In genomic region chr20:50292324-50293243, GRCh38 we compare ENCODE assay signal across 1 cellular context.
TF ChIP-seq lines count a peak whose summit lies in the region.

No MANE protein-coding gene starts in this region.

TF ChIP-seq in K562, 482 proteins besides CTCF, POLR2A, EP300 and RAD21 (continued from another document and continues in another):
- peak; percentile 48; the same call in 1 of the 2 replicates for TF ChIP-seq TGIF2 (CRISPR knock-in tag; IDR thresholded peaks at IDR 0.05)
- no peak for TF ChIP-seq CEBPB (tag; IDR thresholded peaks at IDR 0.05)
- TF ChIP-seq FUS (optimal IDR thresholded peaks at IDR 0.05; ENCODE audit: low read depth, low read length): no peak
- peak; percentile 55; the same call in 1 of the 2 replicates for TF ChIP-seq ZBTB1 (CRISPR knock-in tag; IDR thresholded peaks at IDR 0.05; ENCODE audit: borderline replicate concordance, low read depth)
- peak; percentile 68; the same call in 1 of the 2 replicates for TF ChIP-seq ETV5 (CRISPR knock-in tag; IDR thresholded peaks at IDR 0.05; ENCODE audit: low read depth)
- TF ChIP-seq DPF2 (IDR thresholded peaks at IDR 0.05): peak; percentile 98
- TF ChIP-seq, protein P1, sequence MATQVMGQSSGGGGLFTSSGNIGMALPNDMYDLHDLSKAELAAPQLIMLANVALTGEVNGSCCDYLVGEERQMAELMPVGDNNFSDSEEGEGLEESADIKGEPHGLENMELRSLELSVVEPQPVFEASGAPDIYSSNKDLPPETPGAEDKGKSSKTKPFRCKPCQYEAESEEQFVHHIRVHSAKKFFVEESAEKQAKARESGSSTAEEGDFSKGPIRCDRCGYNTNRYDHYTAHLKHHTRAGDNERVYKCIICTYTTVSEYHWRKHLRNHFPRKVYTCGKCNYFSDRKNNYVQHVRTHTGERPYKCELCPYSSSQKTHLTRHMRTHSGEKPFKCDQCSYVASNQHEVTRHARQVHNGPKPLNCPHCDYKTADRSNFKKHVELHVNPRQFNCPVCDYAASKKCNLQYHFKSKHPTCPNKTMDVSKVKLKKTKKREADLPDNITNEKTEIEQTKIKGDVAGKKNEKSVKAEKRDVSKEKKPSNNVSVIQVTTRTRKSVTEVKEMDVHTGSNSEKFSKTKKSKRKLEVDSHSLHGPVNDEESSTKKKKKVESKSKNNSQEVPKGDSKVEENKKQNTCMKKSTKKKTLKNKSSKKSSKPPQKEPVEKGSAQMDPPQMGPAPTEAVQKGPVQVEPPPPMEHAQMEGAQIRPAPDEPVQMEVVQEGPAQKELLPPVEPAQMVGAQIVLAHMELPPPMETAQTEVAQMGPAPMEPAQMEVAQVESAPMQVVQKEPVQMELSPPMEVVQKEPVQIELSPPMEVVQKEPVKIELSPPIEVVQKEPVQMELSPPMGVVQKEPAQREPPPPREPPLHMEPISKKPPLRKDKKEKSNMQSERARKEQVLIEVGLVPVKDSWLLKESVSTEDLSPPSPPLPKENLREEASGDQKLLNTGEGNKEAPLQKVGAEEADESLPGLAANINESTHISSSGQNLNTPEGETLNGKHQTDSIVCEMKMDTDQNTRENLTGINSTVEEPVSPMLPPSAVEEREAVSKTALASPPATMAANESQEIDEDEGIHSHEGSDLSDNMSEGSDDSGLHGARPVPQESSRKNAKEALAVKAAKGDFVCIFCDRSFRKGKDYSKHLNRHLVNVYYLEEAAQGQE (CRISPR knock-in tag; IDR thresholded peaks at IDR 0.05; ENCODE audit: low read depth): no peak
- TF ChIP-seq SLC30A9 (CRISPR knock-in tag; IDR thresholded peaks at IDR 0.05): no peak
- TF ChIP-seq BRCA1 (IDR thresholded peaks at IDR 0.05): no peak
- TF ChIP-seq BRCA1 (CRISPR knock-in tag; IDR thresholded peaks at IDR 0.05): no peak
- TF ChIP-seq GATA2 (CRISPR knock-in tag; IDR thresholded peaks at IDR 0.05): no peak
- peak; percentile 32; the same call in 1 of the 2 replicates for TF ChIP-seq HLTF (IDR thresholded peaks at IDR 0.05)
- TF ChIP-seq HDAC2 (IDR thresholded peaks at IDR 0.05): peak; percentile 98
- no peak for TF ChIP-seq ZNF507 (tag; conservative IDR thresholded peaks at IDR 0.05)
- peak; percentile 70 for TF ChIP-seq ESRRA (IDR thresholded peaks at IDR 0.05; ENCODE audit: borderline replicate concordance, low read depth)
- TF ChIP-seq, protein P2, sequence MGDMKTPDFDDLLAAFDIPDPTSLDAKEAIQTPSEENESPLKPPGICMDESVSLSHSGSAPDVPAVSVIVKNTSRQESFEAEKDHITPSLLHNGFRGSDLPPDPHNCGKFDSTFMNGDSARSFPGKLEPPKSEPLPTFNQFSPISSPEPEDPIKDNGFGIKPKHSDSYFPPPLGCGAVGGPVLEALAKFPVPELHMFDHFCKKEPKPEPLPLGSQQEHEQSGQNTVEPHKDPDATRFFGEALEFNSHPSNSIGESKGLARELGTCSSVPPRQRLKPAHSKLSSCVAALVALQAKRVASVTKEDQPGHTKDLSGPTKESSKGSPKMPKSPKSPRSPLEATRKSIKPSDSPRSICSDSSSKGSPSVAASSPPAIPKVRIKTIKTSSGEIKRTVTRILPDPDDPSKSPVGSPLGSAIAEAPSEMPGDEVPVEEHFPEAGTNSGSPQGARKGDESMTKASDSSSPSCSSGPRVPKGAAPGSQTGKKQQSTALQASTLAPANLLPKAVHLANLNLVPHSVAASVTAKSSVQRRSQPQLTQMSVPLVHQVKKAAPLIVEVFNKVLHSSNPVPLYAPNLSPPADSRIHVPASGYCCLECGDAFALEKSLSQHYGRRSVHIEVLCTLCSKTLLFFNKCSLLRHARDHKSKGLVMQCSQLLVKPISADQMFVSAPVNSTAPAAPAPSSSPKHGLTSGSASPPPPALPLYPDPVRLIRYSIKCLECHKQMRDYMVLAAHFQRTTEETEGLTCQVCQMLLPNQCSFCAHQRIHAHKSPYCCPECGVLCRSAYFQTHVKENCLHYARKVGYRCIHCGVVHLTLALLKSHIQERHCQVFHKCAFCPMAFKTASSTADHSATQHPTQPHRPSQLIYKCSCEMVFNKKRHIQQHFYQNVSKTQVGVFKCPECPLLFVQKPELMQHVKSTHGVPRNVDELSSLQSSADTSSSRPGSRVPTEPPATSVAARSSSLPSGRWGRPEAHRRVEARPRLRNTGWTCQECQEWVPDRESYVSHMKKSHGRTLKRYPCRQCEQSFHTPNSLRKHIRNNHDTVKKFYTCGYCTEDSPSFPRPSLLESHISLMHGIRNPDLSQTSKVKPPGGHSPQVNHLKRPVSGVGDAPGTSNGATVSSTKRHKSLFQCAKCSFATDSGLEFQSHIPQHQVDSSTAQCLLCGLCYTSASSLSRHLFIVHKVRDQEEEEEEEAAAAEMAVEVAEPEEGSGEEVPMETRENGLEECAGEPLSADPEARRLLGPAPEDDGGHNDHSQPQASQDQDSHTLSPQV (IDR thresholded peaks at IDR 0.05): peak; percentile 95
- TF ChIP-seq, protein P3, sequence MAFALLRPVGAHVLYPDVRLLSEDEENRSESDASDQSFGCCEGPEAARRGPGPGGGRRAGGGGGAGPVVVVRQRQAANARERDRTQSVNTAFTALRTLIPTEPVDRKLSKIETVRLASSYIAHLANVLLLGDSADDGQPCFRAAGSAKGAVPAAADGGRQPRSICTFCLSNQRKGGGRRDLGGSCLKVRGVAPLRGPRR (CRISPR knock-in tag; IDR thresholded peaks at IDR 0.05): no peak
- no peak for TF ChIP-seq E2F5 (CRISPR knock-in tag; IDR thresholded peaks at IDR 0.05)
- TF ChIP-seq, protein P4, sequence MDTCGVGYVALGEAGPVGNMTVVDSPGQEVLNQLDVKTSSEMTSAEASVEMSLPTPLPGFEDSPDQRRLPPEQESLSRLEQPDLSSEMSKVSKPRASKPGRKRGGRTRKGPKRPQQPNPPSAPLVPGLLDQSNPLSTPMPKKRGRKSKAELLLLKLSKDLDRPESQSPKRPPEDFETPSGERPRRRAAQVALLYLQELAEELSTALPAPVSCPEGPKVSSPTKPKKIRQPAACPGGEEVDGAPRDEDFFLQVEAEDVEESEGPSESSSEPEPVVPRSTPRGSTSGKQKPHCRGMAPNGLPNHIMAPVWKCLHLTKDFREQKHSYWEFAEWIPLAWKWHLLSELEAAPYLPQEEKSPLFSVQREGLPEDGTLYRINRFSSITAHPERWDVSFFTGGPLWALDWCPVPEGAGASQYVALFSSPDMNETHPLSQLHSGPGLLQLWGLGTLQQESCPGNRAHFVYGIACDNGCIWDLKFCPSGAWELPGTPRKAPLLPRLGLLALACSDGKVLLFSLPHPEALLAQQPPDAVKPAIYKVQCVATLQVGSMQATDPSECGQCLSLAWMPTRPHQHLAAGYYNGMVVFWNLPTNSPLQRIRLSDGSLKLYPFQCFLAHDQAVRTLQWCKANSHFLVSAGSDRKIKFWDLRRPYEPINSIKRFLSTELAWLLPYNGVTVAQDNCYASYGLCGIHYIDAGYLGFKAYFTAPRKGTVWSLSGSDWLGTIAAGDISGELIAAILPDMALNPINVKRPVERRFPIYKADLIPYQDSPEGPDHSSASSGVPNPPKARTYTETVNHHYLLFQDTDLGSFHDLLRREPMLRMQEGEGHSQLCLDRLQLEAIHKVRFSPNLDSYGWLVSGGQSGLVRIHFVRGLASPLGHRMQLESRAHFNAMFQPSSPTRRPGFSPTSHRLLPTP (IDR thresholded peaks at IDR 0.05; ENCODE audit: borderline replicate concordance, extremely low read depth, insufficient read length): no peak
- peak; percentile 73; the same call in 1 of the 2 replicates for TF ChIP-seq NFRKB (IDR thresholded peaks at IDR 0.05; ENCODE audit: low read depth)
- TF ChIP-seq, protein P5, sequence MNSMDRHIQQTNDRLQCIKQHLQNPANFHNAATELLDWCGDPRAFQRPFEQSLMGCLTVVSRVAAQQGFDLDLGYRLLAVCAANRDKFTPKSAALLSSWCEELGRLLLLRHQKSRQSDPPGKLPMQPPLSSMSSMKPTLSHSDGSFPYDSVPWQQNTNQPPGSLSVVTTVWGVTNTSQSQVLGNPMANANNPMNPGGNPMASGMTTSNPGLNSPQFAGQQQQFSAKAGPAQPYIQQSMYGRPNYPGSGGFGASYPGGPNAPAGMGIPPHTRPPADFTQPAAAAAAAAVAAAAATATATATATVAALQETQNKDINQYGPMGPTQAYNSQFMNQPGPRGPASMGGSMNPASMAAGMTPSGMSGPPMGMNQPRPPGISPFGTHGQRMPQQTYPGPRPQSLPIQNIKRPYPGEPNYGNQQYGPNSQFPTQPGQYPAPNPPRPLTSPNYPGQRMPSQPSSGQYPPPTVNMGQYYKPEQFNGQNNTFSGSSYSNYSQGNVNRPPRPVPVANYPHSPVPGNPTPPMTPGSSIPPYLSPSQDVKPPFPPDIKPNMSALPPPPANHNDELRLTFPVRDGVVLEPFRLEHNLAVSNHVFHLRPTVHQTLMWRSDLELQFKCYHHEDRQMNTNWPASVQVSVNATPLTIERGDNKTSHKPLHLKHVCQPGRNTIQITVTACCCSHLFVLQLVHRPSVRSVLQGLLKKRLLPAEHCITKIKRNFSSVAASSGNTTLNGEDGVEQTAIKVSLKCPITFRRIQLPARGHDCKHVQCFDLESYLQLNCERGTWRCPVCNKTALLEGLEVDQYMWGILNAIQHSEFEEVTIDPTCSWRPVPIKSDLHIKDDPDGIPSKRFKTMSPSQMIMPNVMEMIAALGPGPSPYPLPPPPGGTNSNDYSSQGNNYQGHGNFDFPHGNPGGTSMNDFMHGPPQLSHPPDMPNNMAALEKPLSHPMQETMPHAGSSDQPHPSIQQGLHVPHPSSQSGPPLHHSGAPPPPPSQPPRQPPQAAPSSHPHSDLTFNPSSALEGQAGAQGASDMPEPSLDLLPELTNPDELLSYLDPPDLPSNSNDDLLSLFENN (IDR thresholded peaks at IDR 0.05; ENCODE audit: low read depth in 2 of 2, low read length in 2 of 2): peak in 1 of 2 experiments; percentile 77; a peak in 2 of 4 replicates
- no peak for TF ChIP-seq PHF20 (IDR thresholded peaks at IDR 0.05; ENCODE audit: partially characterized antibody)
- no peak for TF ChIP-seq ZHX1 (conservative IDR thresholded peaks at IDR 0.05; ENCODE audit: low read length)
- TF ChIP-seq, protein P6, sequence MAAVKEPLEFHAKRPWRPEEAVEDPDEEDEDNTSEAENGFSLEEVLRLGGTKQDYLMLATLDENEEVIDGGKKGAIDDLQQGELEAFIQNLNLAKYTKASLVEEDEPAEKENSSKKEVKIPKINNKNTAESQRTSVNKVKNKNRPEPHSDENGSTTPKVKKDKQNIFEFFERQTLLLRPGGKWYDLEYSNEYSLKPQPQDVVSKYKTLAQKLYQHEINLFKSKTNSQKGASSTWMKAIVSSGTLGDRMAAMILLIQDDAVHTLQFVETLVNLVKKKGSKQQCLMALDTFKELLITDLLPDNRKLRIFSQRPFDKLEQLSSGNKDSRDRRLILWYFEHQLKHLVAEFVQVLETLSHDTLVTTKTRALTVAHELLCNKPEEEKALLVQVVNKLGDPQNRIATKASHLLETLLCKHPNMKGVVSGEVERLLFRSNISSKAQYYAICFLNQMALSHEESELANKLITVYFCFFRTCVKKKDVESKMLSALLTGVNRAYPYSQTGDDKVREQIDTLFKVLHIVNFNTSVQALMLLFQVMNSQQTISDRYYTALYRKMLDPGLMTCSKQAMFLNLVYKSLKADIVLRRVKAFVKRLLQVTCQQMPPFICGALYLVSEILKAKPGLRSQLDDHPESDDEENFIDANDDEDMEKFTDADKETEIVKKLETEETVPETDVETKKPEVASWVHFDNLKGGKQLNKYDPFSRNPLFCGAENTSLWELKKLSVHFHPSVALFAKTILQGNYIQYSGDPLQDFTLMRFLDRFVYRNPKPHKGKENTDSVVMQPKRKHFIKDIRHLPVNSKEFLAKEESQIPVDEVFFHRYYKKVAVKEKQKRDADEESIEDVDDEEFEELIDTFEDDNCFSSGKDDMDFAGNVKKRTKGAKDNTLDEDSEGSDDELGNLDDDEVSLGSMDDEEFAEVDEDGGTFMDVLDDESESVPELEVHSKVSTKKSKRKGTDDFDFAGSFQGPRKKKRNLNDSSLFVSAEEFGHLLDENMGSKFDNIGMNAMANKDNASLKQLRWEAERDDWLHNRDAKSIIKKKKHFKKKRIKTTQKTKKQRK (IDR thresholded peaks at IDR 0.05; ENCODE audit: borderline replicate concordance, low read depth, low read length): no peak
- peak; percentile 100 for TF ChIP-seq NFE2L1 (tag; IDR thresholded peaks at IDR 0.05; ENCODE audit: borderline replicate concordance, low read depth)
- no peak for TF ChIP-seq U2AF1 (optimal IDR thresholded peaks at IDR 0.05; ENCODE audit: low read depth, low read length)
- no peak for TF ChIP-seq SMAD1 (IDR thresholded peaks at IDR 0.05; ENCODE audit: low read depth, low read length, partially characterized antibody)
- TF ChIP-seq E2F4 (CRISPR knock-in tag; IDR thresholded peaks at IDR 0.05; ENCODE audit: low read depth): no peak
- TF ChIP-seq EWSR1 (IDR thresholded peaks at IDR 0.05; ENCODE audit: borderline replicate concordance, low read depth, partially characterized antibody): no peak
- TF ChIP-seq MCM2 (IDR thresholded peaks at IDR 0.05; ENCODE audit: low read depth): no peak
- TF ChIP-seq RBM34 (IDR thresholded peaks at IDR 0.05; ENCODE audit: borderline replicate concordance, insufficient read depth, low read length): no peak
- TF ChIP-seq PURB (CRISPR knock-in tag; IDR thresholded peaks at IDR 0.05; ENCODE audit: low read depth): no peak
